Comparison of ENCODE assay signal across 10 cellular contexts in genomic region chr6:27296106-27296783, GRCh38. TPM values are rescaled to one million over a fixed set of nuclear protein-coding genes. Genes with fewer than 3 reads are reported as not detected.
DNase-seq lines count a peak whose midpoint lies in the region; ATAC-seq and TF ChIP-seq lines count a peak whose summit lies in the region.
"Had no signal": no experiment of that assay in that cellular context is flagged by ENCODE, and none has a peak within 500 bp of the region (broad histone marks: within the 10 kb centered on the region; RNA-seq: fewer than 3 reads in every experiment).

No MANE protein-coding gene starts in this region.

- H3K4me1 Mint-ChIP-seq in activated T-helper 1 cell treated with anti-CD3 and anti-CD28 coated beads, Interleukin-12 subunit alpha, Interleukin-12 subunit beta, Interleukin-2, Interleukin-4 antibody, amounts not matched to agents 30 ng/mL and 10 ng/mL and 1 ng/mL, durations not matched to agents 14 hours and 24 hours and 36 hours (ENCODE audit: low read depth) = no peaks in the 10 kb centered on the region
- H3K4me1 Mint-ChIP-seq in stimulated activated memory B cell treated with anti-CD40 and anti-IgM and Interleukin-4, amounts not matched to agents 10 μg/mL and 1 μg/mL and 100 μg/mL, for 72 hours = no peaks in the 10 kb centered on the region

- peak overlapping the region; percentile 100 for H2AFZ ChIP-seq in HCT116 (ENCODE audit: low read depth, low read length, poor library complexity, severe bottlenecking)

- H3K27ac Mint-ChIP-seq in activated T-helper 1 cell treated with anti-CD3 and anti-CD28 coated beads, Interleukin-12 subunit alpha, Interleukin-12 subunit beta, Interleukin-2, Interleukin-4 antibody, amounts not matched to agents 30 ng/mL and 10 ng/mL and 1 ng/mL, durations not matched to agents 14 hours and 24 hours and 36 hours = peak overlapping the region; percentile 43
- H3K27ac Mint-ChIP-seq in stimulated activated memory B cell treated with anti-CD40 and anti-IgM and Interleukin-4, amounts not matched to agents 10 μg/mL and 1 μg/mL and 100 μg/mL, for 72 hours = no peak overlapping the region

- DNase-seq in AG04449 (ENCODE audit: low read depth, low spot score) = no peak
- peak; percentile 36 for DNase-seq in HCT116 (ENCODE audit: low read depth, low spot score)
- DNase-seq in activated T-helper 1 cell treated with anti-CD3 and anti-CD28 coated beads, Interleukin-12 subunit alpha, Interleukin-12 subunit beta, Interleukin-2, Interleukin-4 antibody, amounts not matched to agents 30 ng/mL and 10 ng/mL and 1 ng/mL, durations not matched to agents 14 hours and 24 hours and 36 hours (ENCODE audit: low spot score) = no peak
- no peak for DNase-seq in HPDE6-E6E7 (ENCODE audit: extremely low spot score)
- DNase-seq in NCI-H69 (lab: John Stamatoyannopoulos, UW) = no peak
- no peak for DNase-seq in activated effector memory CD4-positive, alpha-beta T cell treated with anti-CD3 and anti-CD28 coated beads, Interleukin-2, amount 50 U/mL, for 16 hours
- DNase-seq: adrenal gland, NCI-H510A had no signal

- H3K79me2 ChIP-seq in HCT116 (ENCODE audit: insufficient read depth, low read length) = no peaks in the 10 kb centered on the region

- peak overlapping the region; percentile 99 for H3K4me2 ChIP-seq in HCT116 (ENCODE audit: low read length)

- TF ChIP-seq CTCF in AG04449 (IDR thresholded peaks at IDR 0.05; ENCODE audit: insufficient read depth, low read length, missing control alignments) (no peak), HCT116 (IDR thresholded peaks at IDR 0.05 in 2 of 3, conservative IDR thresholded peaks at IDR 0.05 in 1 of 3; ENCODE audit: borderline replicate concordance in 1 of 3, insufficient read depth in 1 of 3, low read depth in 2 of 3, low read length in 2 of 3) (no peak)

- no peaks in the 10 kb centered on the region for H3K27me3 ChIP-seq in HCT116 (ENCODE audit: insufficient read depth, low read length)
- H3K27me3 ChIP-seq in iPS-20b (ENCODE audit: insufficient read depth, low read length) = peaks cover 73% of the 10 kb centered on the region

- no peaks in the 10 kb centered on the region for H3K36me3 Mint-ChIP-seq in activated T-helper 1 cell treated with anti-CD3 and anti-CD28 coated beads, Interleukin-12 subunit alpha, Interleukin-12 subunit beta, Interleukin-2, Interleukin-4 antibody, amounts not matched to agents 30 ng/mL and 10 ng/mL and 1 ng/mL, durations not matched to agents 14 hours and 24 hours and 36 hours (ENCODE audit: low read depth)
- peaks cover 5% of the 10 kb centered on the region for H3K36me3 Mint-ChIP-seq in stimulated activated memory B cell treated with anti-CD40 and anti-IgM and Interleukin-4, amounts not matched to agents 10 μg/mL and 1 μg/mL and 100 μg/mL, for 72 hours

- ATAC-seq in HCT116 = peak; percentile 57
- ATAC-seq in stimulated activated memory B cell treated with anti-CD40 and anti-IgM and Interleukin-4, amounts not matched to agents 10 μg/mL and 1 μg/mL and 100 μg/mL, for 72 hours = no peak

- peaks cover 26% of the 10 kb centered on the region for H3K9me3 Mint-ChIP-seq in activated T-helper 1 cell treated with anti-CD3 and anti-CD28 coated beads, Interleukin-12 subunit alpha, Interleukin-12 subunit beta, Interleukin-2, Interleukin-4 antibody, amounts not matched to agents 30 ng/mL and 10 ng/mL and 1 ng/mL, durations not matched to agents 14 hours and 24 hours and 36 hours
- peaks cover 17% of the 10 kb centered on the region for H3K9me3 Mint-ChIP-seq in stimulated activated memory B cell treated with anti-CD40 and anti-IgM and Interleukin-4, amounts not matched to agents 10 μg/mL and 1 μg/mL and 100 μg/mL, for 72 hours

- H3K9ac ChIP-seq in HCT116 (ENCODE audit: low read length) = peak overlapping the region; percentile 49
- H3K9ac ChIP-seq in iPS-20b (ENCODE audit: low read depth, low read length) = peak overlapping the region; percentile 17; the same call in 1 of the 2 replicates

- no peaks in the 10 kb centered on the region for H4K20me1 ChIP-seq in HCT116 (ENCODE audit: insufficient read depth)

- peaks cover 8 to 24% of the 10 kb centered on the region in 2 experiments for H3K4me1 ChIP-seq in HCT116 (ENCODE audit: control insufficient read depth in 1 of 2, insufficient read depth in 2 of 2, low read length in 2 of 2)
- H3K4me1 ChIP-seq in iPS-20b (ENCODE audit: insufficient read depth, low read length) = peaks cover 9% of the 10 kb centered on the region; the same call in 1 of the 2 replicates
- H3K4me1 ChIP-seq: adrenal gland had no signal

- peak overlapping the region; percentile 56 for H3K4me3 ChIP-seq in AG04449 (ENCODE audit: low read depth, low read length)
- peak overlapping the region; percentile 51 to 72 for H3K4me3 ChIP-seq in HCT116 (replicated peaks in 1 of 2; ENCODE audit: low read depth in 1 of 2, low read length in 2 of 2)
- H3K4me3 ChIP-seq in iPS-20b (ENCODE audit: low read length) = peak overlapping the region; percentile 83
- H3K4me3 ChIP-seq: adrenal gland had no signal

- peaks cover 49% of the 10 kb centered on the region for H3K27me3 Mint-ChIP-seq in activated T-helper 1 cell treated with anti-CD3 and anti-CD28 coated beads, Interleukin-12 subunit alpha, Interleukin-12 subunit beta, Interleukin-2, Interleukin-4 antibody, amounts not matched to agents 30 ng/mL and 10 ng/mL and 1 ng/mL, durations not matched to agents 14 hours and 24 hours and 36 hours (ENCODE audit: insufficient read depth)
- H3K27me3 Mint-ChIP-seq in stimulated activated memory B cell treated with anti-CD40 and anti-IgM and Interleukin-4, amounts not matched to agents 10 μg/mL and 1 μg/mL and 100 μg/mL, for 72 hours = peaks cover 88% of the 10 kb centered on the region

- TF ChIP-seq POLR2A in HCT116 (IDR thresholded peaks at IDR 0.05; ENCODE audit: borderline replicate concordance, extremely low read depth, insufficient read depth, insufficient read length) = no peak

- POLR2A ChIA-PET in AG04449 (lab: Yijun Ruan, JAX) (interaction anchor here (2.0 kb wide), 1 partner anchor 176 kb away, joined by 5 read pairs; the partner anchor contains the start of gene ZNF184), HCT116 (lab: Charles Lee) (interaction anchor here (0.6 to 1.7 kb wide), 6 partner anchors 15 to 393 kb away, joined by 4 to 8 read pairs (median 4); partner anchors contain the start of gene ZNF184)

- RAD21 ChIA-PET in HCT116 (lab: Charles Lee; ENCODE audit: low non-redundant PET in 1 of 2, low total read pairs in 2 of 2, uncharacterized antibody in 2 of 2, unreplicated experiment in 2 of 2) = no interaction called here

- intact Hi-C loops in HCT116 (cut with micrococcal nuclease) = loop anchor here (1.0 to 10.0 kb wide), 7 partner anchors 36 to 1301 kb away; partner anchors contain the start of genes ABT1 and ZNF184
- intact Hi-C loops in activated T-helper 1 cell treated with anti-CD3 and anti-CD28 coated beads, Interleukin-12 subunit alpha, Interleukin-12 subunit beta, Interleukin-2, Interleukin-4 antibody, amounts not matched to agents 30 ng/mL and 10 ng/mL and 1 ng/mL, durations not matched to agents 14 hours and 24 hours and 36 hours (cut with micrococcal nuclease) = loop anchor here (5.0 kb wide), 6 partner anchors 261 to 1516 kb away; no protein-coding TSS in a partner anchor

- CTCF ChIA-PET in AG04449 (lab: Yijun Ruan, JAX) (interaction anchor here (0.8 to 1.0 kb wide), 2 partner anchors 17 to 136 kb away, joined by 4 to 8 read pairs; partner anchors contain the start of gene POM121L2), HCT116 (lab: Charles Lee) (interaction anchor here (0.9 to 1.3 kb wide), 5 partner anchors 37 to 497 kb away, joined by 3 to 4 read pairs (median 3); no protein-coding TSS in a partner anchor)

- no peaks in the 10 kb centered on the region for H3K36me3 ChIP-seq in HCT116 (ENCODE audit: control insufficient read depth in 1 of 2, insufficient read depth in 2 of 2, low read length in 2 of 2)
- H3K36me3 ChIP-seq in iPS-20b (ENCODE audit: insufficient read depth, low read depth, low read length) = no peaks in the 10 kb centered on the region
- H3K36me3 ChIP-seq: adrenal gland had no signal

- peak overlapping the region; percentile 64 for H3K27ac ChIP-seq in HCT116 (ENCODE audit: low read depth, low read length)
- H3K27ac ChIP-seq in iPS-20b (ENCODE audit: low read length) = no peak overlapping the region
- H3K27ac ChIP-seq: adrenal gland had no signal

- no peaks in the 10 kb centered on the region for H3K9me2 ChIP-seq in HCT116 (ENCODE audit: insufficient read depth)

- TF ChIP-seq RAD21 in HCT116 (IDR thresholded peaks at IDR 0.05; ENCODE audit: low read depth) = no peak

- no TSS peak for BruUV-seq in HCT116 (replicated peaks; lab: Mats Ljungman, UMichigan)

- H3K9me3 ChIP-seq in HCT116 (ENCODE audit: control insufficient read depth in 1 of 2, insufficient read depth in 1 of 2, low read depth in 1 of 2, low read length in 2 of 2) = no peaks in the 10 kb centered on the region
- H3K9me3 ChIP-seq in iPS-20b (ENCODE audit: insufficient read depth, low read depth, low read length) = no peaks in the 10 kb centered on the region
- H3K9me3 ChIP-seq: adrenal gland had no signal

- H3K4me3 Mint-ChIP-seq in activated T-helper 1 cell treated with anti-CD3 and anti-CD28 coated beads, Interleukin-12 subunit alpha, Interleukin-12 subunit beta, Interleukin-2, Interleukin-4 antibody, amounts not matched to agents 30 ng/mL and 10 ng/mL and 1 ng/mL, durations not matched to agents 14 hours and 24 hours and 36 hours = no peak overlapping the region
- H3K4me3 Mint-ChIP-seq in stimulated activated memory B cell treated with anti-CD40 and anti-IgM and Interleukin-4, amounts not matched to agents 10 μg/mL and 1 μg/mL and 100 μg/mL, for 72 hours = no peak overlapping the region

TF ChIP-seq in HCT116, 20 proteins besides CTCF, POLR2A, EP300 and RAD21 (continues in another document):
- TF ChIP-seq TCF7L2 (IDR thresholded peaks at IDR 0.05; ENCODE audit: borderline replicate concordance, extremely low read depth, insufficient read depth, insufficient read length) = no peak
- TF ChIP-seq EGR1 (IDR thresholded peaks at IDR 0.05; ENCODE audit: low read depth) = no peak
- TF ChIP-seq FOSL1 (IDR thresholded peaks at IDR 0.05; ENCODE audit: low read depth) = no peak
- TF ChIP-seq SP1 (IDR thresholded peaks at IDR 0.05; ENCODE audit: low read depth) = no peak
- no peak for TF ChIP-seq EZH2 (IDR thresholded peaks at IDR 0.05)
- no peak for TF ChIP-seq CEBPB (IDR thresholded peaks at IDR 0.05; ENCODE audit: low read depth)

RNA-seq across cellular contexts. Expression of gene POM121L2, which starts 15.8 kb away (rescaled TPM):
- not detected for total RNA-seq in HCT116 (2021; ENCODE audit: unreplicated experiment)
- not detected in 2 replicates for polyA plus RNA-seq in HCT116 (2012)
- not detected in 2 replicates for total RNA-seq in activated T-helper 1 cell treated with anti-CD3 and anti-CD28 coated beads, Interleukin-12 subunit alpha, Interleukin-12 subunit beta, Interleukin-2, Interleukin-4 antibody, amounts not matched to agents 30 ng/mL and 10 ng/mL and 1 ng/mL, durations not matched to agents 14 hours and 24 hours and 36 hours
- total RNA-seq: adrenal gland had no signal

RNA-seq across cellular contexts. Expression of gene PRSS16, which starts 48.7 kb away (rescaled TPM):
- total RNA-seq in HCT116 (2021; ENCODE audit: unreplicated experiment) = 14.5 TPM
- polyA plus RNA-seq in HCT116 (2012) = 15.8 and 16.9 TPM in 2 replicates
- 0.13 and 0.98 TPM in 2 replicates for total RNA-seq in activated T-helper 1 cell treated with anti-CD3 and anti-CD28 coated beads, Interleukin-12 subunit alpha, Interleukin-12 subunit beta, Interleukin-2, Interleukin-4 antibody, amounts not matched to agents 30 ng/mL and 10 ng/mL and 1 ng/mL, durations not matched to agents 14 hours and 24 hours and 36 hours
